In genomic region chr2:228681426-228681825, GRCh38 we compare ENCODE assay signal across 8 cellular contexts.
A peak's percentile ranks its signal among the peaks of the same experiment; 100 is the strongest.
DNase-seq lines count a peak whose midpoint lies in the region; ATAC-seq and TF ChIP-seq lines count a peak whose summit lies in the region.

No MANE protein-coding gene starts in this region.

- H2AFZ ChIP-seq in GM23248, result no peak overlapping the region
- peak overlapping the region; percentile 54 for H2AFZ ChIP-seq in PC-3 (ENCODE audit: low read length)

- H3K9me3 Mint-ChIP-seq in activated CD4-positive, alpha-beta T cell treated with anti-CD3 and anti-CD28 coated beads, Interleukin-2, amount 10 ng/mL, durations not matched to agents 7 days and 5 days, result peaks cover 2% of the 10 kb centered on the region

- H3K9ac ChIP-seq in GM23248, result no peak overlapping the region
- no peak overlapping the region for H3K9ac ChIP-seq in PC-3 (ENCODE audit: low read length)

- H3F3A ChIP-seq in GM23248 (ENCODE audit: insufficient read depth) (no peaks in the 10 kb centered on the region; the same call in 1 of the 2 replicates), PC-3 (ENCODE audit: low read length, unreplicated experiment) (no peaks in the 10 kb centered on the region)

- H3K36me3 ChIP-seq in GM23248 (ENCODE audit: low read depth) (no peaks in the 10 kb centered on the region), PC-3 (ENCODE audit: low read depth, low read length) (no peaks in the 10 kb centered on the region)

- WGBS in GM23248 (ENCODE audit: low coverage in 1 of 2, low lambda C conversion rate in 2 of 2, missing lambda C conversion rate in 2 of 2), 2 experiments, result 23% methylated on average over 5 of the region's 5 CpGs

- H3K4me1 Mint-ChIP-seq in activated CD4-positive, alpha-beta T cell treated with anti-CD3 and anti-CD28 coated beads, Interleukin-2, amount 10 ng/mL, durations not matched to agents 7 days and 5 days, result no peaks in the 10 kb centered on the region

- no peaks in the 10 kb centered on the region for H3K27me3 Mint-ChIP-seq in activated CD4-positive, alpha-beta T cell treated with anti-CD3 and anti-CD28 coated beads, Interleukin-2, amount 10 ng/mL, durations not matched to agents 7 days and 5 days

- POLR2A ChIA-PET in PC-3 (lab: Charles Lee; ENCODE audit: unreplicated experiment), result interaction anchor here (0.6 kb wide), 1 partner anchor 791 kb away, joined by 3 read pairs; no protein-coding TSS in a partner anchor
- POLR2A ChIA-PET in activated CD4-positive, alpha-beta T cell treated with anti-CD3 and anti-CD28 coated beads, Interleukin-2, amount 10 ng/mL, durations not matched to agents 7 days and 5 days (lab: Charles Lee), result no interaction called here

- no TSS peak for BruUV-seq in PC-3 (replicated peaks; lab: Mats Ljungman, UMichigan)

- no peak overlapping the region for H3K27ac Mint-ChIP-seq in activated CD4-positive, alpha-beta T cell treated with anti-CD3 and anti-CD28 coated beads, Interleukin-2, amount 10 ng/mL, durations not matched to agents 7 days and 5 days

- H3K27ac ChIP-seq in GM23248 (no peak overlapping the region), PC-3 (ENCODE audit: low read length) (no peak overlapping the region)

- H3K4me3 Mint-ChIP-seq in activated CD4-positive, alpha-beta T cell treated with anti-CD3 and anti-CD28 coated beads, Interleukin-2, amount 10 ng/mL, durations not matched to agents 7 days and 5 days, result no peak overlapping the region

- H3K4me2 ChIP-seq in GM23248 (ENCODE audit: unreplicated experiment) (no peak overlapping the region), PC-3 (ENCODE audit: low read length) (peak overlapping the region; percentile 17; the same call in 1 of the 2 replicates)

- in situ Hi-C loops in GM23248 (cut with MboI), result loop anchor here (25.0 kb wide), 4 partner anchors 431 to 906 kb away; no protein-coding TSS in a partner anchor

- intact Hi-C loops in PC-3 (cut with micrococcal nuclease), result loop anchor here (1.0 to 10.0 kb wide), 2 partner anchors 592 to 903 kb away; no protein-coding TSS in a partner anchor

- H3K4me3 ChIP-seq in GM23248, result no peak overlapping the region
- no peak overlapping the region for H3K4me3 ChIP-seq in PC-3 (ENCODE audit: low read length)
- H3K4me3 ChIP-seq in fibroblast of villous mesenchyme (ENCODE audit: low read depth, low read length), result no peak overlapping the region

- DNase-seq in GM23248 (peak; percentile 75), PC-3 (peak; percentile 66), fibroblast of villous mesenchyme (ENCODE audit: low read depth) (peak; percentile 75), renal cortical epithelial cell (ENCODE audit: low read depth) (peak; percentile 63), DMS79 (lab: John Stamatoyannopoulos, UW) (no peak), GDM1 (lab: John Stamatoyannopoulos, UW) (no peak)
- DNase-seq in activated CD4-positive, alpha-beta T cell treated with anti-CD3 and anti-CD28 coated beads, Interleukin-2, amount 10 ng/mL, durations not matched to agents 7 days and 5 days, result no peak

- no peaks in the 10 kb centered on the region for H3K79me2 ChIP-seq in GM23248 (ENCODE audit: insufficient read depth)
- H3K79me2 ChIP-seq in PC-3 (ENCODE audit: low read length), result no peaks in the 10 kb centered on the region

- no peaks in the 10 kb centered on the region for H4K20me1 ChIP-seq in GM23248 (ENCODE audit: insufficient read depth)
- no peaks in the 10 kb centered on the region for H4K20me1 ChIP-seq in PC-3 (ENCODE audit: low read length)

- ATAC-seq in PC-3, result peak; percentile 61
- ATAC-seq in HG03521 (IDR thresholded peaks at IDR 0.05; ENCODE audit: unreplicated experiment), result no peak

- H3K4me1 ChIP-seq in GM23248 (ENCODE audit: insufficient read depth) (no peaks in the 10 kb centered on the region), PC-3 (ENCODE audit: insufficient read depth, low read length) (no peaks in the 10 kb centered on the region)

- H3K27me3 ChIP-seq in GM23248 (replicated peaks; ENCODE audit: insufficient read depth), result no peaks in the 10 kb centered on the region
- 0 out of 2 replicates have a peak, but pooled peaks cover 8% of the 10 kb centered on the region for H3K27me3 ChIP-seq in PC-3 (ENCODE audit: low read length)

- H3K9me2 ChIP-seq in GM23248 (ENCODE audit: insufficient read depth) (no peaks in the 10 kb centered on the region), PC-3 (replicated peaks; ENCODE audit: low read length) (no peaks in the 10 kb centered on the region)

- CTCF ChIA-PET in PC-3 (lab: Charles Lee), result interaction anchor here (0.6 to 1.0 kb wide), 2 partner anchors 8 to 24 kb away, joined by 3 to 4 read pairs; no protein-coding TSS in a partner anchor
- CTCF ChIA-PET in activated CD4-positive, alpha-beta T cell treated with anti-CD3 and anti-CD28 coated beads, Interleukin-2, amount 10 ng/mL, durations not matched to agents 7 days and 5 days (lab: Charles Lee), result no interaction called here

- TF ChIP-seq CTCF in PC-3 (conservative IDR thresholded peaks at IDR 0.05; ENCODE audit: low read depth, low read length) (peak; percentile 66), fibroblast of villous mesenchyme (IDR thresholded peaks at IDR 0.05; ENCODE audit: insufficient read depth, low read depth, low read length) (peak; percentile 66)

- no peaks in the 10 kb centered on the region for H3K36me3 Mint-ChIP-seq in activated CD4-positive, alpha-beta T cell treated with anti-CD3 and anti-CD28 coated beads, Interleukin-2, amount 10 ng/mL, durations not matched to agents 7 days and 5 days (ENCODE audit: low read depth)

- no peaks in the 10 kb centered on the region for H3K9me3 ChIP-seq in GM23248 (ENCODE audit: low read depth)
- no peaks in the 10 kb centered on the region for H3K9me3 ChIP-seq in PC-3 (ENCODE audit: low read length)

Comparison
In these comparisons a context has a peak if more than half of its experiments do, and no peak if none do; other contexts are left out.
1. DNase-seq: peak in GM23248 (single experiment), PC-3 (single experiment), fibroblast of villous mesenchyme (single experiment) and renal cortical epithelial cell (single experiment); none in DMS79 (single experiment), activated CD4-positive, alpha-beta T cell treated with anti-CD3 and anti-CD28 coated beads, Interleukin-2, amount 10 ng/mL, durations not matched to agents 7 days and 5 days (single experiment) and GDM1 (single experiment).